ENCODE assay signal across 13 cellular contexts in the genomic region with DNA sequence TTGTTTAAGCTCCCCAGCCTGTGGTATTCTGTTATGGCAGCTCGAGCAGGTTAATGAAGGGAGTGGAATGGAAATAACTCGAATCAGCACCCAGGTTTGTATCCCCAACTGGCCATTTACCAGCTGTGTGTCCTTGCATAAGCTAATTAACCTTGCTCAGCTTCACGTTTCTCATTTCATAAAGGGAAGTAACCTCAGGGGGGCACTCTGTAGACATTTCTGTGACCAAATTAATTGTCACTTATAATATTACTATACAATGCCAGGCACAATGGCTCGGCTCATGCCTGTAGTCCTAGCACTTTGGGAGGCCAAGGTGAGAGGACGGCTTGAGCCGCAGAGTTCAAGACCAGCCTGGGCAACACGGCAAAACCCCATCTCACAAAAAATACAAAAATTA. TPM values are rescaled to one million over a fixed set of nuclear protein-coding genes. Genes with fewer than 3 reads are reported as not detected.
DNase-seq lines count a peak whose midpoint lies in the region; ATAC-seq, FAIRE-seq and TF ChIP-seq lines count a peak whose summit lies in the region.
"Had no signal": no experiment of that assay in that cellular context is flagged by ENCODE, and none has a peak within 500 bp of the region (broad histone marks: within the 10 kb centered on the region; RNA-seq: fewer than 3 reads in every experiment).

No MANE protein-coding gene starts in this region.

- TF ChIP-seq EP300 in HepG2 (IDR thresholded peaks at IDR 0.05; ENCODE audit: low read depth in 2 of 2, low read length in 2 of 2) (no peak), HepG2 (CRISPR knock-in tag; IDR thresholded peaks at IDR 0.05; ENCODE audit: borderline replicate concordance) (no peak)

- H3K4me1 Mint-ChIP-seq in activated B cell treated with CpG ODN at 0.5 μM for 24 hours = no peaks in the 10 kb centered on the region
- H3K4me1 Mint-ChIP-seq in activated CD4-positive, alpha-beta T cell treated with anti-CD3 and anti-CD28 coated beads for 36 hours = peaks cover 3% of the 10 kb centered on the region

- FAIRE-seq in HepG2 (lab: Jason Lieb, UNC) = no peak

- DNase-seq in HepG2 (ENCODE audit: low spot score) = no peak
- DNase-seq in NCI-H1105 treated with DMSO at 0.1 percent for 48 hours (lab: John Stamatoyannopoulos, UW) = peak; percentile 35
- no peak for DNase-seq in activated B cell treated with CpG ODN at 0.5 μM for 24 hours
- no peak for DNase-seq in activated CD4-positive, alpha-beta T cell treated with anti-CD3 and anti-CD28 coated beads for 36 hours
- no peak for DNase-seq in thyroid gland
- DNase-seq: activated naive CD4-positive, alpha-beta T cell treated with Interleukin-2 at 50 U/mL for 16 hours; AML-193; cortex of kidney; foreskin keratinocyte; nucleus accumbens had no signal

- no peak for TF ChIP-seq POLR2A in HepG2 (IDR thresholded peaks at IDR 0.05; ENCODE audit: insufficient read depth in 1 of 2, low read depth in 2 of 2, low read length in 2 of 2)
- TF ChIP-seq POLR2A in thyroid gland (IDR thresholded peaks at IDR 0.05) = no peak

- H4K20me1 ChIP-seq in HepG2 (ENCODE audit: insufficient read depth, low read length) = no peaks in the 10 kb centered on the region

- in situ Hi-C loops in HepG2 (cut with HindIII; ENCODE audit: extremely low pct_ligation_motif_present, low pct_unique_long_range_greater_than_20kb) = no loop called here

- H3K9me3 ChIP-seq in liver (ENCODE audit: control insufficient read depth in 4 of 4, low read length in 3 of 4) (no peaks in the 10 kb centered on the region), HepG2 (ENCODE audit: low read length) (no peaks in the 10 kb centered on the region), thyroid gland (no peaks in the 10 kb centered on the region)

- 73% methylated on average over 7 of the region's 7 CpGs for WGBS in liver
- whole genome bisulfite sequencing in HepG2 (ENCODE audit: low lambda C conversion rate) = 29% methylated on average over 7 of the region's 7 CpGs
- WGBS in thyroid gland, 2 donors = 70 to 78% methylated on average over 7 of the region's 7 CpGs

- no peaks in the 10 kb centered on the region for H3K27me3 Mint-ChIP-seq in activated B cell treated with CpG ODN at 0.5 μM for 24 hours
- no peaks in the 10 kb centered on the region for H3K27me3 Mint-ChIP-seq in activated CD4-positive, alpha-beta T cell treated with anti-CD3 and anti-CD28 coated beads for 36 hours

- no peak overlapping the region for H3K4me3 Mint-ChIP-seq in activated B cell treated with CpG ODN at 0.5 μM for 24 hours
- no peak overlapping the region for H3K4me3 Mint-ChIP-seq in activated CD4-positive, alpha-beta T cell treated with anti-CD3 and anti-CD28 coated beads for 36 hours

- H3K36me3 Mint-ChIP-seq in activated B cell treated with CpG ODN at 0.5 μM for 24 hours (ENCODE audit: low read depth) = peaks cover 62% of the 10 kb centered on the region
- H3K36me3 Mint-ChIP-seq in activated CD4-positive, alpha-beta T cell treated with anti-CD3 and anti-CD28 coated beads for 36 hours (ENCODE audit: low read depth) = peaks cover 11% of the 10 kb centered on the region

- no peak overlapping the region for H3K27ac ChIP-seq in liver (ENCODE audit: low read depth in 1 of 2, low read length in 2 of 2)
- no peak overlapping the region for H3K27ac ChIP-seq in HepG2 (ENCODE audit: extremely low read length, insufficient read depth, low read length)
- H3K27ac ChIP-seq in thyroid gland = no peak overlapping the region
- H3K27ac ChIP-seq: foreskin keratinocyte had no signal

- no peak overlapping the region for H2AFZ ChIP-seq in HepG2 (ENCODE audit: low read length)

- H3K27ac Mint-ChIP-seq in activated B cell treated with CpG ODN at 0.5 μM for 24 hours = peak overlapping the region; percentile 56
- no peak overlapping the region for H3K27ac Mint-ChIP-seq in activated CD4-positive, alpha-beta T cell treated with anti-CD3 and anti-CD28 coated beads for 36 hours

- no peaks in the 10 kb centered on the region for H3K9me3 Mint-ChIP-seq in activated B cell treated with CpG ODN at 0.5 μM for 24 hours
- H3K9me3 Mint-ChIP-seq in activated CD4-positive, alpha-beta T cell treated with anti-CD3 and anti-CD28 coated beads for 36 hours (ENCODE audit: low read depth) = no peaks in the 10 kb centered on the region

- no peaks in the 10 kb centered on the region for H3K79me2 ChIP-seq in HepG2 (ENCODE audit: insufficient read depth, low read length)

- H3K27me3 ChIP-seq in liver (ENCODE audit: control insufficient read depth in 4 of 4, insufficient read depth in 4 of 4, low read length in 3 of 4) (no peaks in the 10 kb centered on the region), HepG2 (ENCODE audit: control insufficient read depth in 1 of 2, insufficient read depth in 2 of 2, low read length in 2 of 2) (no peaks in the 10 kb centered on the region), thyroid gland (no peaks in the 10 kb centered on the region)
- H3K27me3 ChIP-seq: foreskin keratinocyte had no signal

- CTCF ChIA-PET in HepG2 (lab: Yijun Ruan, JAX; ENCODE audit: low intra/inter-chr PET ratio, low total read pairs) = no interaction called here
- CTCF ChIA-PET in activated B cell treated with CpG ODN at 0.5 μM for 24 hours (lab: Charles Lee) = interaction anchor here (0.6 to 3.8 kb wide), 29 partner anchors 8 to 471 kb away, joined by 3 to 86 read pairs (median 3); a partner anchor contains a TSS
- CTCF ChIA-PET in activated CD4-positive, alpha-beta T cell treated with anti-CD3 and anti-CD28 coated beads for 36 hours (lab: Charles Lee) = interaction anchor here (0.6 to 1.5 kb wide), 7 partner anchors 13 to 353 kb away, joined by 3 to 5 read pairs (median 3); no protein-coding TSS in a partner anchor

- intact Hi-C loops in HepG2 (cut with micrococcal nuclease; ENCODE audit: unreplicated experiment) (no loop called here), activated B cell treated with CpG ODN at 0.5 μM for 24 hours (cut with micrococcal nuclease) (loop anchor here (1.0 kb wide), 2 partner anchors 162 to 296 kb away; no protein-coding TSS in a partner anchor), thyroid gland (cut with DNase I) (no loop called here)
- intact Hi-C loops in activated CD4-positive, alpha-beta T cell treated with anti-CD3 and anti-CD28 coated beads for 36 hours (cut with DNase I, micrococcal nuclease) = no loop called here

- H3K36me3 ChIP-seq in liver (ENCODE audit: control insufficient read depth in 4 of 4, insufficient read depth in 3 of 4, low read depth in 1 of 4, low read length in 3 of 4) (no peaks in the 10 kb centered on the region), HepG2 (replicated peaks in 1 of 2; ENCODE audit: control insufficient read depth in 1 of 2, insufficient read depth in 2 of 2, low read length in 2 of 2) (no peaks in the 10 kb centered on the region), thyroid gland (no peaks in the 10 kb centered on the region)

- H3K4me2 ChIP-seq in HepG2 (ENCODE audit: low read depth, low read length) = no peak overlapping the region

- no TSS peak for BruUV-seq in HepG2 (replicated peaks; lab: Mats Ljungman, UMichigan)

- H3K4me1 ChIP-seq in liver (ENCODE audit: control insufficient read depth in 4 of 4, insufficient read depth in 4 of 4, low read length in 3 of 4) (peaks cover 0 to 8% (median 6%) of the 10 kb centered on the region in 4 donors), HepG2 (ENCODE audit: insufficient read depth, low read length) (peaks cover 12% of the 10 kb centered on the region), thyroid gland (no peaks in the 10 kb centered on the region)
- H3K4me1 ChIP-seq: foreskin keratinocyte had no signal

- no peak for TF ChIP-seq CTCF in liver (IDR thresholded peaks at IDR 0.05; ENCODE audit: low read depth, low read length, missing input control)
- TF ChIP-seq CTCF in HepG2 (CRISPR knock-in tag; IDR thresholded peaks at IDR 0.05) = no peak
- no peak for TF ChIP-seq CTCF in activated B cell treated with CpG ODN at 0.5 μM for 24 hours (IDR thresholded peaks at IDR 0.05)
- no peak for TF ChIP-seq CTCF in thyroid gland (IDR thresholded peaks at IDR 0.05)

- POLR2A ChIA-PET in HepG2 (lab: Yijun Ruan, JAX) = no interaction called here
- POLR2A ChIA-PET in activated B cell treated with CpG ODN at 0.5 μM for 24 hours (lab: Charles Lee) = interaction anchor here (0.6 to 1.6 kb wide), 4 partner anchors 15 to 296 kb away, joined by 3 to 4 read pairs (median 4); no protein-coding TSS in a partner anchor
- POLR2A ChIA-PET in activated CD4-positive, alpha-beta T cell treated with anti-CD3 and anti-CD28 coated beads for 36 hours (lab: Charles Lee) = no interaction called here

- H3K9ac ChIP-seq in liver (ENCODE audit: low read depth in 1 of 2, low read length in 2 of 2) (no peak overlapping the region), HepG2 (ENCODE audit: insufficient read depth, low read depth, low read length) (no peak overlapping the region)

- TF ChIP-seq RAD21 in liver (IDR thresholded peaks at IDR 0.05) = peak; percentile 50 to 54
- TF ChIP-seq RAD21 in HepG2 (CRISPR knock-in tag; IDR thresholded peaks at IDR 0.05) = no peak

- ATAC-seq in HepG2 = no peak
- ATAC-seq in activated B cell treated with CpG ODN at 0.5 μM for 24 hours (ENCODE audit: low read depth) = peak; percentile 66
- ATAC-seq in GM18861 (IDR thresholded peaks at IDR 0.05; ENCODE audit: unreplicated experiment) = no peak
- no peak for ATAC-seq in activated CD4-positive, alpha-beta T cell treated with anti-CD3 and anti-CD28 coated beads for 36 hours
- ATAC-seq in HG02678 (IDR thresholded peaks at IDR 0.05; ENCODE audit: unreplicated experiment) = no peak
- ATAC-seq: foreskin keratinocyte had no signal

- H3K4me3 ChIP-seq in liver (ENCODE audit: low read depth in 1 of 3, low read length in 3 of 3) (no peak overlapping the region), HepG2 (replicated peaks in 1 of 3; ENCODE audit: insufficient read depth in 1 of 3, low read depth in 2 of 3, low read length in 3 of 3) (no peak overlapping the region), thyroid gland (replicated peaks in 1 of 3) (no peak overlapping the region)

RNA-seq across cellular contexts. Expression of a gene that starts 13.8 kb away (rescaled TPM):
- total RNA-seq in liver (10 to 100 TPM in 1 of 2 donors, 1 to 10 TPM in 1; 8.7 to 18.7 TPM), HepG2 (2016; rRNA removed; fragmentation: Illumina TruSeq; extraction: Trizol) (not detected in 2 replicates), activated B cell treated with CpG ODN at 0.5 μM for 24 hours (21.9 and 29.3 TPM in 2 replicates), thyroid gland (10 to 100 TPM in 2 of 4 donors, 1 to 10 TPM in 2; 5.2 to 19.8 (median 12.6) TPM)
- polyA plus RNA-seq in liver (1 to 10 TPM; 3.2 to 9.6 TPM), HepG2 (2011; rRNA removed) (not detected in 2 replicates)
- not detected in 2 replicates for total RNA-seq in HepG2 (2016; cell fraction: cytosol; rRNA removed; fragmentation: Illumina TruSeq; extraction: Trizol; ENCODE audit: low read depth)
- not detected in 2 replicates for total RNA-seq in HepG2 (2016; cell fraction: insoluble cytoplasmic fraction; rRNA removed; fragmentation: Illumina TruSeq; extraction: Trizol)
- not detected in 2 replicates for total RNA-seq in HepG2 (2016; cell fraction: membrane; rRNA removed; fragmentation: Illumina TruSeq; extraction: Trizol)
- total RNA-seq in HepG2 (2016; cell fraction: nucleus; rRNA removed; fragmentation: Illumina TruSeq; extraction: Trizol) = not detected in 2 replicates
- not detected in 2 replicates for polyA plus RNA-seq in HepG2 (2011; cell fraction: cytosol; rRNA removed)
- polyA plus RNA-seq in HepG2 (2011; cell fraction: nucleus; rRNA removed) = not detected in 2 replicates
- polyA plus RNA-seq in HepG2 (2012) = not detected in 2 replicates
- not detected in 2 replicates for polyA plus RNA-seq in HepG2 (2016; cell fraction: cytosol; fragmentation: Illumina TruSeq; extraction: Trizol; ENCODE audit: low read depth)
- not detected in 2 replicates for polyA plus RNA-seq in HepG2 (2016; cell fraction: insoluble cytoplasmic fraction; fragmentation: Illumina TruSeq; extraction: Trizol; ENCODE audit: low read depth)
- not detected in 2 replicates for polyA plus RNA-seq in HepG2 (2016; cell fraction: membrane; fragmentation: Illumina TruSeq; extraction: Trizol; ENCODE audit: low read depth)
- not detected in 2 replicates for polyA plus RNA-seq in HepG2 (2016; cell fraction: nucleus; fragmentation: Illumina TruSeq; extraction: Trizol; ENCODE audit: insufficient read depth, low read depth)
- polyA minus RNA-seq in HepG2 (2011; rRNA and poly(A)+ RNA removed; ENCODE audit: low replicate concordance) = not detected in 2 replicates
- polyA minus RNA-seq in HepG2 (2011; cell fraction: cytosol; rRNA and poly(A)+ RNA removed) = not detected in 2 replicates
- not detected in 2 replicates for polyA minus RNA-seq in HepG2 (2011; cell fraction: nucleus; rRNA and poly(A)+ RNA removed)
- 1 to 10 TPM; 5.4 to 6.1 TPM for total RNA-seq in activated CD4-positive, alpha-beta T cell treated with anti-CD3 and anti-CD28 coated beads for 36 hours

RNA-seq across cellular contexts. Expression of a gene that starts 46.4 kb away (rescaled TPM):
- total RNA-seq in liver (10 to 100 TPM; 13.2 to 38.2 TPM), HepG2 (2016; rRNA removed; fragmentation: Illumina TruSeq; extraction: Trizol) (not detected in 2 replicates), activated B cell treated with CpG ODN at 0.5 μM for 24 hours (23.9 and 25.2 TPM in 2 replicates), thyroid gland (10 to 100 TPM; 21.6 to 37.8 (median 25.8) TPM)
- polyA plus RNA-seq in liver (10 to 100 TPM; 33.5 to 46.1 TPM), HepG2 (2011; rRNA removed) (not detected in 2 replicates)
- total RNA-seq in HepG2 (2016; cell fraction: cytosol; rRNA removed; fragmentation: Illumina TruSeq; extraction: Trizol; ENCODE audit: low read depth) = not detected in 2 replicates
- total RNA-seq in HepG2 (2016; cell fraction: insoluble cytoplasmic fraction; rRNA removed; fragmentation: Illumina TruSeq; extraction: Trizol) = not detected in 2 replicates
- not detected in 2 replicates for total RNA-seq in HepG2 (2016; cell fraction: membrane; rRNA removed; fragmentation: Illumina TruSeq; extraction: Trizol)
- not detected in 2 replicates for total RNA-seq in HepG2 (2016; cell fraction: nucleus; rRNA removed; fragmentation: Illumina TruSeq; extraction: Trizol)
- not detected in 2 replicates for polyA plus RNA-seq in HepG2 (2011; cell fraction: cytosol; rRNA removed)
- polyA plus RNA-seq in HepG2 (2011; cell fraction: nucleus; rRNA removed) = not detected in 2 replicates
- not detected in 2 replicates for polyA plus RNA-seq in HepG2 (2012)
- not detected in 2 replicates for polyA plus RNA-seq in HepG2 (2016; cell fraction: cytosol; fragmentation: Illumina TruSeq; extraction: Trizol; ENCODE audit: low read depth)
- not detected in 2 replicates for polyA plus RNA-seq in HepG2 (2016; cell fraction: insoluble cytoplasmic fraction; fragmentation: Illumina TruSeq; extraction: Trizol; ENCODE audit: low read depth)
- not detected in 2 replicates for polyA plus RNA-seq in HepG2 (2016; cell fraction: membrane; fragmentation: Illumina TruSeq; extraction: Trizol; ENCODE audit: low read depth)
- polyA plus RNA-seq in HepG2 (2016; cell fraction: nucleus; fragmentation: Illumina TruSeq; extraction: Trizol; ENCODE audit: insufficient read depth, low read depth) = not detected in 2 replicates
- polyA minus RNA-seq in HepG2 (2011; rRNA and poly(A)+ RNA removed; ENCODE audit: low replicate concordance) = 0.34 and 36.3 TPM in 2 replicates
- polyA minus RNA-seq in HepG2 (2011; cell fraction: cytosol; rRNA and poly(A)+ RNA removed) = 0.69 and 0.79 TPM in 2 replicates
- 0.52 TPM in 1 of 2 replicates, not detected in the other for polyA minus RNA-seq in HepG2 (2011; cell fraction: nucleus; rRNA and poly(A)+ RNA removed)
- 10 to 100 TPM; 51.6 to 69.0 TPM for total RNA-seq in activated CD4-positive, alpha-beta T cell treated with anti-CD3 and anti-CD28 coated beads for 36 hours

Comparison
In these comparisons a context has a peak if more than half of its experiments do, and no peak if none do; other contexts are left out.
1. RNA of a gene that starts 46.4 kb away (total RNA-seq): 51.6 to 69.0 TPM in activated CD4-positive, alpha-beta T cell treated with anti-CD3 and anti-CD28 coated beads for 36 hours, 13.2 to 38.2 TPM in liver, 21.6 to 37.8 TPM in thyroid gland and 23.9 to 25.2 TPM in activated B cell treated with CpG ODN at 0.5 μM for 24 hours; not detected in HepG2; every median in the first group is over 10 times any median in the second.